ENCODE assay signal across 23 cellular contexts in genomic region chr20:24479595-24479994, GRCh38. TPM values are rescaled to one million over a fixed set of nuclear protein-coding genes. Genes with fewer than 3 reads are reported as not detected.
DNase-seq lines count a peak whose midpoint lies in the region; FAIRE-seq and TF ChIP-seq lines count a peak whose summit lies in the region.
"Had no signal": no experiment of that assay in that cellular context is flagged by ENCODE, and none has a peak within 500 bp of the region (broad histone marks: within the 10 kb centered on the region; RNA-seq: fewer than 3 reads in every experiment).

No MANE protein-coding gene starts in this region.

- 73 to 80% (median 78%) methylated on average over 4 of the region's 4 CpGs for WGBS in adrenal gland, 4 donors

- DNase-seq in NCI-H82 (lab: John Stamatoyannopoulos, UW) (peak; percentile 24), NCI-H82 treated with DMSO at 0.1 percent for 48 hours (lab: John Stamatoyannopoulos, UW; ENCODE audit: unreplicated experiment) (no peak), chondrocyte (ENCODE audit: low spot score) (peak; percentile 68), kidney (peak; percentile 36), adrenal gland (no peak), DMS114 treated with DMSO at 0.1 percent for 48 hours (lab: John Stamatoyannopoulos, UW; ENCODE audit: unreplicated experiment) (no peak), NCI-H1092 (lab: John Stamatoyannopoulos, UW) (no peak), HAP-1 (ENCODE audit: low spot score in 2 of 2) (no peak)
- DNase-seq: C1 segment of cervical spinal cord; CD8-positive, alpha-beta T cell; DMS153; IMR-90; NCI-H1105; NCI-H2029 treated with DMSO at 0.1 percent for 48 hours; NCI-H226; NCI-H510A treated with DMSO at 0.1 percent for 48 hours; NCI-H748 treated with DMSO at 0.1 percent for 48 hours; Peyer's patch had no signal

- H3K4me3 ChIP-seq in kidney (ENCODE audit: low read length in 2 of 2) (no peak overlapping the region), adrenal gland (no peak overlapping the region), HAP-1 (no peak overlapping the region)
- H3K4me3 ChIP-seq: GM12878, Peyer's patch, SJSA1 had no signal

- H3K9ac ChIP-seq in kidney (ENCODE audit: low read length in 2 of 2) = no peak overlapping the region
- H3K9ac ChIP-seq: KMS-11 had no signal

- peaks cover 3% of the 10 kb centered on the region for H3K27me3 Mint-ChIP-seq in chondrocyte (ENCODE audit: low read depth)

- no peaks in the 10 kb centered on the region for H3K9me3 ChIP-seq in kidney (ENCODE audit: control insufficient read depth in 1 of 2, low read length in 2 of 2)
- H3K9me3 ChIP-seq in adrenal gland (replicated peaks in 1 of 3) = no peaks in the 10 kb centered on the region
- H3K9me3 ChIP-seq in HAP-1 = no peaks in the 10 kb centered on the region
- H3K9me3 ChIP-seq: Peyer's patch, SJSA1 had no signal

- in situ Hi-C loops in HAP-1 (cut with MboI; ENCODE audit: low sequenced_read_pairs) = no loop called here

- H3K27ac Mint-ChIP-seq in chondrocyte (ENCODE audit: unreplicated experiment) = no peak overlapping the region
- H3K27ac Mint-ChIP-seq: CD8-positive, alpha-beta T cell had no signal

- H3K9me3 Mint-ChIP-seq in chondrocyte (ENCODE audit: low read depth) = no peaks in the 10 kb centered on the region
- H3K9me3 Mint-ChIP-seq: CD8-positive, alpha-beta T cell had no signal

- H3K4me1 ChIP-seq in kidney (ENCODE audit: control insufficient read depth in 1 of 2, insufficient read depth in 1 of 2, low read depth in 1 of 2, low read length in 2 of 2) = no peaks in the 10 kb centered on the region
- H3K4me1 ChIP-seq in adrenal gland (replicated peaks in 1 of 2) = no peaks in the 10 kb centered on the region
- no peaks in the 10 kb centered on the region for H3K4me1 ChIP-seq in HAP-1
- H3K4me1 ChIP-seq: Peyer's patch, SJSA1 had no signal

- H3K27me3 ChIP-seq in adrenal gland (no peaks in the 10 kb centered on the region), HAP-1 (ENCODE audit: low read depth) (no peaks in the 10 kb centered on the region)
- H3K27me3 ChIP-seq: Peyer's patch, SJSA1 had no signal

- no peak for TF ChIP-seq POLR2A in adrenal gland (IDR thresholded peaks at IDR 0.05)

- no peak overlapping the region for H3K4me3 Mint-ChIP-seq in chondrocyte (ENCODE audit: unreplicated experiment)
- H3K4me3 Mint-ChIP-seq: CD8-positive, alpha-beta T cell had no signal

- no peaks in the 10 kb centered on the region for H3K36me3 ChIP-seq in kidney (ENCODE audit: control insufficient read depth in 1 of 2, insufficient read depth in 2 of 2, low read length in 2 of 2)
- H3K36me3 ChIP-seq in adrenal gland (replicated peaks in 1 of 2) = no peaks in the 10 kb centered on the region
- no peaks in the 10 kb centered on the region for H3K36me3 ChIP-seq in HAP-1 (replicated peaks)
- H3K36me3 ChIP-seq: Peyer's patch, SJSA1 had no signal

- no peaks in the 10 kb centered on the region for H3K36me3 Mint-ChIP-seq in chondrocyte (ENCODE audit: low read depth)
- H3K36me3 Mint-ChIP-seq: CD8-positive, alpha-beta T cell had no signal

- no peak for FAIRE-seq in kidney (lab: Jason Lieb, UNC)
- FAIRE-seq: GM12878, HTR-8/SVneo had no signal

- peaks cover 11% of the 10 kb centered on the region for H3K4me1 Mint-ChIP-seq in chondrocyte (ENCODE audit: low read depth)

- H3K27ac ChIP-seq in kidney (ENCODE audit: low read depth in 2 of 2, low read length in 2 of 2) (no peak overlapping the region), adrenal gland (no peak overlapping the region)
- H3K27ac ChIP-seq: 22Rv1, KMS-11, Peyer's patch, SJSA1 had no signal

- TF ChIP-seq CTCF in chondrocyte (IDR thresholded peaks at IDR 0.05) = no peak
- no peak for TF ChIP-seq CTCF in kidney (IDR thresholded peaks at IDR 0.05; ENCODE audit: borderline replicate concordance, extremely low read depth, insufficient read depth)
- TF ChIP-seq CTCF in adrenal gland (IDR thresholded peaks at IDR 0.05) = no peak

- intact Hi-C loops in kidney (cut with DNase I) = no loop called here
- intact Hi-C loops in adrenal gland (cut with DNase I) = no loop called here

RNA-seq across cellular contexts. Expression of gene SYNDIG1, which starts 10.2 kb away (rescaled TPM):
- total RNA-seq in chondrocyte (5.6 to 16.4 TPM (median 6.1 TPM) in 3 replicates), kidney (5.4 TPM), adrenal gland (1 to 10 TPM in 3 of 8 donors, under 1 TPM in 5; 0.46 to 3.6 (median 0.84) TPM)
- polyA plus RNA-seq in kidney (ENCODE audit: insufficient read depth, low read depth, low replicate concordance) (8.2 TPM), adrenal gland (under 1 TPM; 0.26 to 0.91 (median 0.80) TPM)
- total RNA-seq: CD8-positive, alpha-beta T cell; GM12878; IMR-90; SJSA1 had no signal
- polyA plus RNA-seq: GM12878, IMR-90 had no signal

Comparison
In these comparisons a context has a peak if more than half of its experiments do, and no peak if none do; other contexts are left out.
1. DNase-seq: peak in NCI-H82 (single experiment), chondrocyte (single experiment) and kidney (single experiment); none in NCI-H82 treated with DMSO at 0.1 percent for 48 hours (single experiment), adrenal gland (0 of 7), DMS114 treated with DMSO at 0.1 percent for 48 hours (single experiment), NCI-H1092 (single experiment) and HAP-1 (0 of 2).